Comparison of ENCODE assay signal across 1 cellular context in genomic region chr6:90989763-90990162, GRCh38.
A peak's percentile ranks its signal among the peaks of the same experiment; 100 is the strongest.
TF ChIP-seq lines count a peak whose summit lies in the region.

No MANE protein-coding gene starts in this region.

TF ChIP-seq in GM12878, 131 proteins besides CTCF, POLR2A, EP300 and RAD21 (continued from another document):
- TF ChIP-seq RELB (IDR thresholded peaks at IDR 0.05; ENCODE audit: low read depth): 0 out of 2 replicates have a peak, but pooled peaks have one; percentile 23
